In genomic region chr15:48385031-48385430, GRCh38 we compare ENCODE assay signal across 22 cellular contexts. TPM values are rescaled to one million over a fixed set of nuclear protein-coding genes. Genes with fewer than 3 reads are reported as not detected.
DNase-seq lines count a peak whose midpoint lies in the region; ATAC-seq, FAIRE-seq and TF ChIP-seq lines count a peak whose summit lies in the region.
"Had no signal": no experiment of that assay in that cellular context is flagged by ENCODE, and none has a peak within 500 bp of the region (broad histone marks: within the 10 kb centered on the region; RNA-seq: fewer than 3 reads in every experiment).

No MANE protein-coding gene starts in this region.

- TF ChIP-seq CTCF in astrocyte (IDR thresholded peaks at IDR 0.05; ENCODE audit: insufficient read depth, low read depth, low read length) (no peak), smooth muscle cell (IDR thresholded peaks at IDR 0.05; ENCODE audit: borderline replicate concordance, insufficient read depth, poor library complexity, severe bottlenecking) (no peak)

- FAIRE-seq in astrocyte (lab: Jason Lieb, UNC) = no peak

- no peaks in the 10 kb centered on the region for H4K20me1 ChIP-seq in astrocyte (ENCODE audit: insufficient read depth, low read length)
- no peaks in the 10 kb centered on the region for H4K20me1 ChIP-seq in smooth muscle cell (ENCODE audit: low read depth)

- H3K27ac Mint-ChIP-seq in astrocyte (ENCODE audit: unreplicated experiment) = no peak overlapping the region
- H3K27ac Mint-ChIP-seq: activated B cell treated with CpG ODN at 0.5 μM for 24 hours; activated naive CD8-positive, alpha-beta T cell treated with anti-CD3 and anti-CD28 coated beads, Interleukin-2, amount 10 ng/mL, durations not matched to agents 7 days and 5 days; H9 had no signal

- no peak overlapping the region for H2AFZ ChIP-seq in astrocyte (ENCODE audit: low read depth, low read length)
- H2AFZ ChIP-seq in smooth muscle cell (ENCODE audit: low read depth) = no peak overlapping the region

- H3K4me1 ChIP-seq in astrocyte (ENCODE audit: insufficient read depth, low read length) = peaks cover 31% of the 10 kb centered on the region
- H3K4me1 ChIP-seq in smooth muscle cell (ENCODE audit: low read depth) = no peaks in the 10 kb centered on the region
- H3K4me1 ChIP-seq: Caco-2, colonic mucosa had no signal

- no peak overlapping the region for H3K4me3 Mint-ChIP-seq in astrocyte (ENCODE audit: unreplicated experiment)
- H3K4me3 Mint-ChIP-seq: activated B cell treated with CpG ODN at 0.5 μM for 24 hours; activated naive CD8-positive, alpha-beta T cell treated with anti-CD3 and anti-CD28 coated beads, Interleukin-2, amount 10 ng/mL, durations not matched to agents 7 days and 5 days; H9 had no signal

- no peaks in the 10 kb centered on the region for H3K27me3 Mint-ChIP-seq in astrocyte (ENCODE audit: low read depth, unreplicated experiment)

- no peaks in the 10 kb centered on the region for H3K36me3 ChIP-seq in astrocyte (ENCODE audit: insufficient read depth, low read length)
- no peaks in the 10 kb centered on the region for H3K36me3 ChIP-seq in smooth muscle cell (ENCODE audit: low read depth)
- H3K36me3 ChIP-seq: colonic mucosa, lower lobe of right lung, neutrophil, tibial nerve had no signal

- H3K9me3 Mint-ChIP-seq in astrocyte (ENCODE audit: unreplicated experiment) = no peaks in the 10 kb centered on the region
- H3K9me3 Mint-ChIP-seq: activated B cell treated with CpG ODN at 0.5 μM for 24 hours; activated naive CD8-positive, alpha-beta T cell treated with anti-CD3 and anti-CD28 coated beads, Interleukin-2, amount 10 ng/mL, durations not matched to agents 7 days and 5 days; H9 had no signal

- H3K4me1 Mint-ChIP-seq in astrocyte (ENCODE audit: low read depth, unreplicated experiment) = peaks cover 29% of the 10 kb centered on the region
- H3K4me1 Mint-ChIP-seq: activated B cell treated with CpG ODN at 0.5 μM for 24 hours; activated naive CD8-positive, alpha-beta T cell treated with anti-CD3 and anti-CD28 coated beads, Interleukin-2, amount 10 ng/mL, durations not matched to agents 7 days and 5 days; H9 had no signal

- H3F3A ChIP-seq in smooth muscle cell (ENCODE audit: low read depth) = no peaks in the 10 kb centered on the region

- WGBS in smooth muscle cell (ENCODE audit: low lambda C conversion rate) = 93% methylated on average over 3 of the region's 3 CpGs

- H3K4me2 ChIP-seq in astrocyte (ENCODE audit: low read length) (peak overlapping the region; percentile 32), smooth muscle cell (no peak overlapping the region)

- H3K27ac ChIP-seq in astrocyte (ENCODE audit: low read depth, low read length) (peak overlapping the region; percentile 73), skin epidermis (peak overlapping the region in 15 of 21 experiments; percentile 1 to 84 (median 32)), smooth muscle cell (ENCODE audit: low read depth) (no peak overlapping the region)
- H3K27ac ChIP-seq: colonic mucosa, lower lobe of right lung, neutrophil had no signal

- H3K27me3 ChIP-seq in astrocyte (ENCODE audit: insufficient read depth, low read length) (no peaks in the 10 kb centered on the region), smooth muscle cell (ENCODE audit: low read depth) (no peaks in the 10 kb centered on the region)
- H3K27me3 ChIP-seq: colonic mucosa, neutrophil, tibial nerve had no signal

- H3K9me3 ChIP-seq in astrocyte (ENCODE audit: insufficient read depth, low read depth, low read length) = no peaks in the 10 kb centered on the region
- H3K9me3 ChIP-seq in smooth muscle cell (replicated peaks; ENCODE audit: low read depth) = no peaks in the 10 kb centered on the region
- H3K9me3 ChIP-seq: Caco-2, colonic mucosa, lower lobe of right lung, neutrophil, tibial nerve had no signal

- H3K36me3 Mint-ChIP-seq in astrocyte (ENCODE audit: low read depth, unreplicated experiment) = no peaks in the 10 kb centered on the region
- H3K36me3 Mint-ChIP-seq: activated naive CD8-positive, alpha-beta T cell treated with anti-CD3 and anti-CD28 coated beads, Interleukin-2, amount 10 ng/mL, durations not matched to agents 7 days and 5 days had no signal

- DNase-seq in astrocyte (ENCODE audit: low read depth) (peak; percentile 66), fibroblast of peridontal ligament (ENCODE audit: extremely low read depth) (peak; percentile 85), smooth muscle cell (lab: John Stamatoyannopoulos, UW; ENCODE audit: unreplicated experiment) (no peak), AML-193 (lab: John Stamatoyannopoulos, UW) (no peak)
- DNase-seq: activated B cell treated with CpG ODN at 0.5 μM for 24 hours; activated CD4-positive, alpha-beta T cell treated with anti-CD3 and anti-CD28 coated beads, Interleukin-2, amount 50 U/mL, for 48 hours; activated effector memory CD4-positive, alpha-beta T cell treated with Interleukin-2 at 50 U/mL for 16 hours; activated naive CD8-positive, alpha-beta T cell treated with anti-CD3 and anti-CD28 coated beads, Interleukin-2, amount 10 ng/mL, durations not matched to agents 7 days and 5 days; Caco-2; colonic mucosa; H9; KBM-7; lower lobe of right lung; MV-4-11; NCI-H1694 treated with DMSO at 0.1 percent for 48 hours; stimulated activated CD4-positive, alpha-beta T cell treated with anti-CD3 and anti-CD28 coated beads, Interleukin-4, amount 100 ng/mL, for 24 hours; stimulated activated naive CD4-positive, alpha-beta T cell treated with Interleukin-2 at 50 U/mL for 16 hours had no signal

- H3K9ac ChIP-seq in astrocyte (ENCODE audit: low read length) (peak overlapping the region; percentile 7), smooth muscle cell (ENCODE audit: low read depth) (no peak overlapping the region)

- H3K79me2 ChIP-seq in astrocyte (ENCODE audit: insufficient read depth, low read length) (no peaks in the 10 kb centered on the region), smooth muscle cell (ENCODE audit: low read depth) (no peaks in the 10 kb centered on the region)

- H3K4me3 ChIP-seq in astrocyte (ENCODE audit: insufficient read depth, low read depth, low read length) (no peak overlapping the region), skin epidermis (no peak overlapping the region), smooth muscle cell (no peak overlapping the region)
- H3K4me3 ChIP-seq: colonic mucosa, lower lobe of right lung, tibial nerve had no signal

- ATAC-seq in GM18868 (IDR thresholded peaks at IDR 0.05; ENCODE audit: unreplicated experiment) = peak; percentile 45
- ATAC-seq in HG03432 (IDR thresholded peaks at IDR 0.05; ENCODE audit: unreplicated experiment) = no peak
- ATAC-seq: lower lobe of right lung had no signal

RNA-seq across cellular contexts. Expression of gene DUT, which starts 53.8 kb away (rescaled TPM):
- 41.4 and 45.8 TPM in 2 replicates for total RNA-seq in astrocyte
- 80.4 and 94.6 TPM in 2 replicates for total RNA-seq in smooth muscle cell
- 100 and 116 TPM in 2 replicates for polyA plus RNA-seq in smooth muscle cell

Comparison
In these comparisons a context has a peak if more than half of its experiments do, and no peak if none do; other contexts are left out.
1. DNase-seq: peak in astrocyte (single experiment) and fibroblast of peridontal ligament (single experiment); none in smooth muscle cell (single experiment) and AML-193 (0 of 2).